Comparison of ENCODE assay signal across 19 cellular contexts in the genomic region with DNA sequence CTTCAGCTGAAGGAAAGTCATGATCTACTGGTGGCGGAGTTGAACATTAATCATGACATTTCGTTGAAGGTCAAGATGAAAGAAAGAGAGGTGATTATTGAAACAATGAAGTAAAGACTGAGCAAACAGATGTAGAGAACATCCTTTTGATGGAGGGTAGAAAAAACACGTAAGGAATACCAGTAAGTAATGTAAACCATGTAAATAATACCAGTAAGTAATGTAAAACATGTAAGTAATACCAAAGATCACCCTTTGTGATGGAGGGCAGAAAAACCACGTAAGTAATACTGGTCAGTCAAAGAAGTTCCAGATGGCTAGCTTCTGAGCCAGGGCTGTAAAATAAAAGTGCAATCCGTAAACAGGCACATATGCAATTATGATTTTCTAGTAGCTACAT.
"Had no signal": no experiment of that assay in that cellular context is flagged by ENCODE, and none has a peak within 500 bp of the region (broad histone marks: within the 10 kb centered on the region; RNA-seq: fewer than 3 reads in every experiment).

No MANE protein-coding gene starts in this region.

- H3K27me3 ChIP-seq: SJCRH30 had no signal

- ATAC-seq: K562, SK-N-SH treated with all-trans-retinoic acid at 6 μM for 48 hours had no signal

- H3K9ac ChIP-seq: KMS-11 had no signal

- H3K4me1 Mint-ChIP-seq: IgD-negative memory B cell had no signal

- H3K4me2 ChIP-seq: KMS-11 had no signal

- H3K4me3 ChIP-seq: K562, SJCRH30 had no signal

- H3K4me1 ChIP-seq: SJCRH30 had no signal

- DNase-seq: MM.1S, NCI-H1092 treated with DMSO at 0.1 percent for 48 hours, NCI-H1436, NCI-H187, NCI-H2029, NCI-H2081 treated with DMSO at 0.1 percent for 48 hours, NCI-H2171, NCI-H226, NCI-H446, NCI-H526 treated with DMSO at 0.1 percent for 48 hours, NCI-H774, Right ventricle myocardium superior, RPMI8226, SJCRH30, T-helper 1 cell had no signal

- FAIRE-seq: K562 had no signal

- H3K4me3 Mint-ChIP-seq: IgD-negative memory B cell had no signal

- H3K36me3 ChIP-seq: SJCRH30 had no signal

- H3K27ac Mint-ChIP-seq: IgD-negative memory B cell had no signal

- H3K27me3 Mint-ChIP-seq: IgD-negative memory B cell had no signal

- H3K36me3 Mint-ChIP-seq: IgD-negative memory B cell had no signal

- H3K9me3 ChIP-seq: SJCRH30 had no signal

- H3K27ac ChIP-seq: KMS-11, SJCRH30 had no signal
